2 cellular contexts compared by ENCODE assay signal in genomic region chr1:25083481-25084345, GRCh38.
TF ChIP-seq lines count a peak whose summit lies in the region.

No MANE protein-coding gene starts in this region.

TF ChIP-seq in GM23338, 12 proteins besides CTCF, POLR2A, EP300 and RAD21:
- TF ChIP-seq JUNB (IDR thresholded peaks at IDR 0.05; ENCODE audit: unreplicated experiment): no peak
- no peak for TF ChIP-seq EZH2 (IDR thresholded peaks at IDR 0.05; ENCODE audit: low read depth, unreplicated experiment)
- TF ChIP-seq, protein P1, sequence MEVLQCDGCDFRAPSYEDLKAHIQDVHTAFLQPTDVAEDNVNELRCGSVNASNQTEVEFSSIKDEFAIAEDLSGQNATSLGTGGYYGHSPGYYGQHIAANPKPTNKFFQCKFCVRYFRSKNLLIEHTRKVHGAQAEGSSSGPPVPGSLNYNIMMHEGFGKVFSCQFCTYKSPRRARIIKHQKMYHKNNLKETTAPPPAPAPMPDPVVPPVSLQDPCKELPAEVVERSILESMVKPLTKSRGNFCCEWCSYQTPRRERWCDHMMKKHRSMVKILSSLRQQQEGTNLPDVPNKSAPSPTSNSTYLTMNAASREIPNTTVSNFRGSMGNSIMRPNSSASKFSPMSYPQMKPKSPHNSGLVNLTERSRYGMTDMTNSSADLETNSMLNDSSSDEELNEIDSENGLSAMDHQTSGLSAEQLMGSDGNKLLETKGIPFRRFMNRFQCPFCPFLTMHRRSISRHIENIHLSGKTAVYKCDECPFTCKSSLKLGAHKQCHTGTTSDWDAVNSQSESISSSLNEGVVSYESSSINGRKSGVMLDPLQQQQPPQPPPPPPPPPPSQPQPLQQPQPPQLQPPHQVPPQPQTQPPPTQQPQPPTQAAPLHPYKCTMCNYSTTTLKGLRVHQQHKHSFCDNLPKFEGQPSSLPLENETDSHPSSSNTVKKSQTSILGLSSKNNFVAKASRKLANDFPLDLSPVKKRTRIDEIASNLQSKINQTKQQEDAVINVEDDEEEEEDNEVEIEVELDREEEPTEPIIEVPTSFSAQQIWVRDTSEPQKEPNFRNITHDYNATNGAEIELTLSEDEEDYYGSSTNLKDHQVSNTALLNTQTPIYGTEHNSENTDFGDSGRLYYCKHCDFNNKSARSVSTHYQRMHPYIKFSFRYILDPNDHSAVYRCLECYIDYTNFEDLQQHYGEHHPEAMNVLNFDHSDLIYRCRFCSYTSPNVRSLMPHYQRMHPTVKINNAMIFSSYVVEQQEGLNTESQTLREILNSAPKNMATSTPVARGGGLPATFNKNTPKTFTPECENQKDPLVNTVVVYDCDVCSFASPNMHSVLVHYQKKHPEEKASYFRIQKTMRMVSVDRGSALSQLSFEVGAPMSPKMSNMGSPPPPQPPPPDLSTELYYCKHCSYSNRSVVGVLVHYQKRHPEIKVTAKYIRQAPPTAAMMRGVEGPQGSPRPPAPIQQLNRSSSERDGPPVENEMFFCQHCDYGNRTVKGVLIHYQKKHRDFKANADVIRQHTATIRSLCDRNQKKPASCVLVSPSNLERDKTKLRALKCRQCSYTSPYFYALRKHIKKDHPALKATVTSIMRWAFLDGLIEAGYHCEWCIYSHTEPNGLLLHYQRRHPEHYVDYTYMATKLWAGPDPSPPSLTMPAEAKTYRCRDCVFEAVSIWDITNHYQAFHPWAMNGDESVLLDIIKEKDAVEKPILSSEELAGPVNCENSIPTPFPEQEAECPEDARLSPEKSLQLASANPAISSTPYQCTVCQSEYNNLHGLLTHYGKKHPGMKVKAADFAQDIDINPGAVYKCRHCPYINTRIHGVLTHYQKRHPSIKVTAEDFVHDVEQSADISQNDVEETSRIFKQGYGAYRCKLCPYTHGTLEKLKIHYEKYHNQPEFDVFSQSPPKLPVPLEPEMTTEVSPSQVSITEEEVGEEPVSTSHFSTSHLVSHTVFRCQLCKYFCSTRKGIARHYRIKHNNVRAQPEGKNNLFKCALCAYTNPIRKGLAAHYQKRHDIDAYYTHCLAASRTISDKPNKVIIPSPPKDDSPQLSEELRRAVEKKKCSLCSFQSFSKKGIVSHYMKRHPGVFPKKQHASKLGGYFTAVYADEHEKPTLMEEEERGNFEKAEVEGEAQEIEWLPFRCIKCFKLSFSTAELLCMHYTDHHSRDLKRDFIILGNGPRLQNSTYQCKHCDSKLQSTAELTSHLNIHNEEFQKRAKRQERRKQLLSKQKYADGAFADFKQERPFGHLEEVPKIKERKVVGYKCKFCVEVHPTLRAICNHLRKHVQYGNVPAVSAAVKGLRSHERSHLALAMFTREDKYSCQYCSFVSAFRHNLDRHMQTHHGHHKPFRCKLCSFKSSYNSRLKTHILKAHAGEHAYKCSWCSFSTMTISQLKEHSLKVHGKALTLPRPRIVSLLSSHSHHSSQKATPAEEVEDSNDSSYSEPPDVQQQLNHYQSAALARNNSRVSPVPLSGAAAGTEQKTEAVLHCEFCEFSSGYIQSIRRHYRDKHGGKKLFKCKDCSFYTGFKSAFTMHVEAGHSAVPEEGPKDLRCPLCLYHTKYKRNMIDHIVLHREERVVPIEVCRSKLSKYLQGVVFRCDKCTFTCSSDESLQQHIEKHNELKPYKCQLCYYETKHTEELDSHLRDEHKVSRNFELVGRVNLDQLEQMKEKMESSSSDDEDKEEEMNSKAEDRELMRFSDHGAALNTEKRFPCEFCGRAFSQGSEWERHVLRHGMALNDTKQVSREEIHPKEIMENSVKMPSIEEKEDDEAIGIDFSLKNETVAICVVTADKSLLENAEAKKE (CRISPR knock-in tag; IDR thresholded peaks at IDR 0.05): no peak
- no peak for TF ChIP-seq ZNF331 (CRISPR knock-in tag; IDR thresholded peaks at IDR 0.05; ENCODE audit: low read depth)
- TF ChIP-seq, protein P2, sequence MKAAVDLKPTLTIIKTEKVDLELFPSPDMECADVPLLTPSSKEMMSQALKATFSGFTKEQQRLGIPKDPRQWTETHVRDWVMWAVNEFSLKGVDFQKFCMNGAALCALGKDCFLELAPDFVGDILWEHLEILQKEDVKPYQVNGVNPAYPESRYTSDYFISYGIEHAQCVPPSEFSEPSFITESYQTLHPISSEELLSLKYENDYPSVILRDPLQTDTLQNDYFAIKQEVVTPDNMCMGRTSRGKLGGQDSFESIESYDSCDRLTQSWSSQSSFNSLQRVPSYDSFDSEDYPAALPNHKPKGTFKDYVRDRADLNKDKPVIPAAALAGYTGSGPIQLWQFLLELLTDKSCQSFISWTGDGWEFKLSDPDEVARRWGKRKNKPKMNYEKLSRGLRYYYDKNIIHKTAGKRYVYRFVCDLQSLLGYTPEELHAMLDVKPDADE (IDR thresholded peaks at IDR 0.05): no peak
- no peak for TF ChIP-seq ZNF114 (CRISPR knock-in tag; IDR thresholded peaks at IDR 0.05)
- TF ChIP-seq REST (IDR thresholded peaks at IDR 0.05; ENCODE audit: unreplicated experiment): no peak
- TF ChIP-seq NANOG (IDR thresholded peaks at IDR 0.05; ENCODE audit: borderline replicate concordance): no peak
- TF ChIP-seq POLR2AphosphoS5 (IDR thresholded peaks at IDR 0.05; ENCODE audit: low read depth): no peak
- no peak for TF ChIP-seq STAT1 (IDR thresholded peaks at IDR 0.05; ENCODE audit: unreplicated experiment)
- TF ChIP-seq EZH2phosphoT487 (IDR thresholded peaks at IDR 0.05; ENCODE audit: unreplicated experiment): no peak
- TF ChIP-seq CREB1 (CRISPR knock-in tag; IDR thresholded peaks at IDR 0.05; ENCODE audit: low read depth): no peak

TF ChIP-seq in H1, 55 proteins besides CTCF, POLR2A, EP300 and RAD21:
- TF ChIP-seq CBX5 (IDR thresholded peaks at IDR 0.05; ENCODE audit: low read depth, low read length): no peak
- TF ChIP-seq KDM1A (IDR thresholded peaks at IDR 0.05; ENCODE audit: borderline replicate concordance, low read length): peak; percentile 46; the same call in 1 of the 2 replicates
